In the genomic region with DNA sequence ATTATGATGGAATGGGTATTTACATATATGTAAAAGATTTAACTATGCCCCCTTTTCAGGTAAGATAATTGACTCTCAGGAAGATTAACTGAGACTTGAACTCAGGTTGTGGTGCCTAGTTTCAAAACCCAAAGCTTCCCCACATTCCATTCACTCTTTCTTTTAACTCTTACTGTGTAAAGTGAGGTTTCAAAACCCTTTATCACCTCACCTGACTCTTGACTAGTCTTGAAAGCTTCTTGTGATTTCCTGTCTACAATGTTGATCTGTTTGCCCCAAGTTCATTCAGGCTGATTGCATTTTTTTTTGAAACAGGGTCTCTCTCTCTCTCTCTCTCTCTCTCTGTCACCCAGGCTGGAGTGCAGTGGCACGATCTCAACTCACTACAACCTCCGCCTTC, we compare ENCODE assay signal across 2 cellular contexts.
TF ChIP-seq lines count a peak whose summit lies in the region.

No MANE protein-coding gene starts in this region.

TF ChIP-seq in HEK293, 187 proteins besides CTCF, POLR2A, EP300 and RAD21 (continued from another document):
- TF ChIP-seq ZNF292 (tag by site-specific recombination; IDR thresholded peaks at IDR 0.05; ENCODE audit: borderline replicate concordance, low read depth), result no peak

TF ChIP-seq in GM12878, 131 proteins besides CTCF, POLR2A, EP300 and RAD21 (continued from another document):
- TF ChIP-seq BHLHE40 (IDR thresholded peaks at IDR 0.05; ENCODE audit: borderline replicate concordance in 1 of 2, low read depth in 2 of 2, low read length in 1 of 2), result peak in 1 of 2 experiments; percentile 37; a peak in 2 of 4 replicates
